Comparison of ENCODE assay signal across 1 cellular context in the genomic region with DNA sequence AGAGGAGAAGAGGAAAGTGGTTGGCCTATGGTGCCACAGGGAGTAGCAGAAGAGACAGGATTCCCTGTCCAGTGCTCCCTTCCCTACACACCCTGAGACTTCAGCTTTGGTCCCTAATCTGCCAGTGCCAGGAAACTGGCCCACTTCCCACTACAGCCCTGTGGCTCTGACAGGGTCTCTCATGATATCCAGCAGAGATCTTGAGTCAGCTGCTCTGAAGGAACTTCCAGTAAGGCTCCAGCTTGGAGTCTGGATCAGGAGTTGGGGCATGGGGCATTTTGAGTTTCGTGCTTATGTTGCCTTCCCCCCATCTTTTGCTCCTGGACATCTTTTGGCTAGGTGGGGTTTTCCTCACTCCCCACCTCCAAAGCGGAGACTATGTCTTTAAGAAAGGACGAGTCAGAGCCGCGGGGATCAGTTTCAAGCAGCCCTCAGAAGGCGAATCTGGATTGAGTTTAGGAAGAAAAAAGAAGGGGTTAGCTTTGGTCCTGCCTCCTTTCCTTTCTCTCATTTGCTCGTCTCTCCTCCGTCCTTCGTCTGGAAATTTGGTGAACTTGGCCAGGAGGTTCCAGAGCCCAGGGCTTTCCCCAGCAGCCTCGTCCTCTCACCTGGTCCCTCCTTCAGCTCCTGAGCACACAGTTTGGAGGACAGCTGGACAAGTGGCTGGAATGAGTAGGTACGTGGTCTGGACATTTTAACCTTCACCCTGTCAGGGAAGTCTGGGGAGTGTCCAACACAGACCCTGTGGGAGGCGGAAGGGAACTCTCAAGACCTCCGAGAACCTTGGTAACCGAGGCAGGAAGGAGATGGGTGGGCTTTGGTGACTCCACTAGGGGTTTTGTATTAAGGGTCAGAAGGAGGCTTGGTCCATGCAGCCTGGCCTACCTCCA.
TF ChIP-seq lines count a peak whose summit lies in the region.

No MANE protein-coding gene starts in this region.

TF ChIP-seq in WTC11, 78 proteins besides CTCF, POLR2A, EP300 and RAD21 (continued from another document):
- TF ChIP-seq FOXK1 (CRISPR knock-in tag; IDR thresholded peaks at IDR 0.05) (no peak), ZNF121 (CRISPR knock-in tag; IDR thresholded peaks at IDR 0.05) (no peak), SP1 (CRISPR knock-in tag; conservative IDR thresholded peaks at IDR 0.05) (no peak), ZNF416 (CRISPR knock-in tag; IDR thresholded peaks at IDR 0.05) (no peak), ZNF671 (CRISPR knock-in tag; IDR thresholded peaks at IDR 0.05) (no peak), ZNF423 (CRISPR knock-in tag; IDR thresholded peaks at IDR 0.05) (no peak), NFE2L1 (CRISPR knock-in tag; IDR thresholded peaks at IDR 0.05) (no peak), ZNF263 (CRISPR knock-in tag; IDR thresholded peaks at IDR 0.05; ENCODE audit: low read depth) (no peak)
- TF ChIP-seq, protein P1, sequence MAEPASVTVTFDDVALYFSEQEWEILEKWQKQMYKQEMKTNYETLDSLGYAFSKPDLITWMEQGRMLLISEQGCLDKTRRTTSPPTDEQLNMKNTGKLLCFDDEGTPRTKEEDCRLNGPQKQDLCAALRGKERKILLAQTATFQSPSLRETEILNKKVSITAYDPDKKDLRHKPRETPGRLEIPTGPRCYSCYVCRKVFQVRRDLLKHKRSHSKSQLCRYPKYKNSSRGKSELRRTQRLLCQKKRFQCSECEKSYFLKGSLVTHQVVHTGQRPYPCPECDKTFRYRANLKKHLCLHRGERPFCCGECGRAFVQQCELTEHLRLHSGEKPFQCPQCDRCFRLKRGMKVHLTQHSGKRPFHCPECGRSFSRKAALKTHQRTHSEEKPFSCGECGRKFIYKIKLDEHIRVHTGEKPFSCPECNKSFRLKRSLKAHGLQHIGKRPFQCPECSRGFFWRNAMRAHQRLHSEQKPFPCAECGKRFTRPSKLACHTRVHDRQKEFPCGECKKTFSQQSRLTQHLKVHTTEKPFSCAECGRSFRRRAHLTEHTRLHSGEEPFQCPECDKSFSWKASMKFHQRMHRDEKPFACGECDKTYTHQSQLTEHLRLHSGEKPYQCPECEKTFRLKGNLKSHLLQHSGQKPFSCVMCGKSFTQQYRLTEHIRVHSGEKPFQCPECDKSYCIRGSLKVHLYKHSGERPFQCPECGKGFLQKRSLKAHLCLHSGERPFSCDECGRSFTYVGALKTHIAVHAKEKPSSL (CRISPR knock-in tag; conservative IDR thresholded peaks at IDR 0.05): no peak
- TF ChIP-seq, protein P2, sequence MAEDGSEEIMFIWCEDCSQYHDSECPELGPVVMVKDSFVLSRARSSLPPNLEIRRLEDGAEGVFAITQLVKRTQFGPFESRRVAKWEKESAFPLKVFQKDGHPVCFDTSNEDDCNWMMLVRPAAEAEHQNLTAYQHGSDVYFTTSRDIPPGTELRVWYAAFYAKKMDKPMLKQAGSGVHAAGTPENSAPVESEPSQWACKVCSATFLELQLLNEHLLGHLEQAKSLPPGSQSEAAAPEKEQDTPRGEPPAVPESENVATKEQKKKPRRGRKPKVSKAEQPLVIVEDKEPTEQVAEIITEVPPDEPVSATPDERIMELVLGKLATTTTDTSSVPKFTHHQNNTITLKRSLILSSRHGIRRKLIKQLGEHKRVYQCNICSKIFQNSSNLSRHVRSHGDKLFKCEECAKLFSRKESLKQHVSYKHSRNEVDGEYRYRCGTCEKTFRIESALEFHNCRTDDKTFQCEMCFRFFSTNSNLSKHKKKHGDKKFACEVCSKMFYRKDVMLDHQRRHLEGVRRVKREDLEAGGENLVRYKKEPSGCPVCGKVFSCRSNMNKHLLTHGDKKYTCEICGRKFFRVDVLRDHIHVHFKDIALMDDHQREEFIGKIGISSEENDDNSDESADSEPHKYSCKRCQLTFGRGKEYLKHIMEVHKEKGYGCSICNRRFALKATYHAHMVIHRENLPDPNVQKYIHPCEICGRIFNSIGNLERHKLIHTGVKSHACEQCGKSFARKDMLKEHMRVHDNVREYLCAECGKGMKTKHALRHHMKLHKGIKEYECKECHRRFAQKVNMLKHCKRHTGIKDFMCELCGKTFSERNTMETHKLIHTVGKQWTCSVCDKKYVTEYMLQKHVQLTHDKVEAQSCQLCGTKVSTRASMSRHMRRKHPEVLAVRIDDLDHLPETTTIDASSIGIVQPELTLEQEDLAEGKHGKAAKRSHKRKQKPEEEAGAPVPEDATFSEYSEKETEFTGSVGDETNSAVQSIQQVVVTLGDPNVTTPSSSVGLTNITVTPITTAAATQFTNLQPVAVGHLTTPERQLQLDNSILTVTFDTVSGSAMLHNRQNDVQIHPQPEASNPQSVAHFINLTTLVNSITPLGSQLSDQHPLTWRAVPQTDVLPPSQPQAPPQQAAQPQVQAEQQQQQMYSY (CRISPR knock-in tag; IDR thresholded peaks at IDR 0.05): no peak
- TF ChIP-seq, protein P3, sequence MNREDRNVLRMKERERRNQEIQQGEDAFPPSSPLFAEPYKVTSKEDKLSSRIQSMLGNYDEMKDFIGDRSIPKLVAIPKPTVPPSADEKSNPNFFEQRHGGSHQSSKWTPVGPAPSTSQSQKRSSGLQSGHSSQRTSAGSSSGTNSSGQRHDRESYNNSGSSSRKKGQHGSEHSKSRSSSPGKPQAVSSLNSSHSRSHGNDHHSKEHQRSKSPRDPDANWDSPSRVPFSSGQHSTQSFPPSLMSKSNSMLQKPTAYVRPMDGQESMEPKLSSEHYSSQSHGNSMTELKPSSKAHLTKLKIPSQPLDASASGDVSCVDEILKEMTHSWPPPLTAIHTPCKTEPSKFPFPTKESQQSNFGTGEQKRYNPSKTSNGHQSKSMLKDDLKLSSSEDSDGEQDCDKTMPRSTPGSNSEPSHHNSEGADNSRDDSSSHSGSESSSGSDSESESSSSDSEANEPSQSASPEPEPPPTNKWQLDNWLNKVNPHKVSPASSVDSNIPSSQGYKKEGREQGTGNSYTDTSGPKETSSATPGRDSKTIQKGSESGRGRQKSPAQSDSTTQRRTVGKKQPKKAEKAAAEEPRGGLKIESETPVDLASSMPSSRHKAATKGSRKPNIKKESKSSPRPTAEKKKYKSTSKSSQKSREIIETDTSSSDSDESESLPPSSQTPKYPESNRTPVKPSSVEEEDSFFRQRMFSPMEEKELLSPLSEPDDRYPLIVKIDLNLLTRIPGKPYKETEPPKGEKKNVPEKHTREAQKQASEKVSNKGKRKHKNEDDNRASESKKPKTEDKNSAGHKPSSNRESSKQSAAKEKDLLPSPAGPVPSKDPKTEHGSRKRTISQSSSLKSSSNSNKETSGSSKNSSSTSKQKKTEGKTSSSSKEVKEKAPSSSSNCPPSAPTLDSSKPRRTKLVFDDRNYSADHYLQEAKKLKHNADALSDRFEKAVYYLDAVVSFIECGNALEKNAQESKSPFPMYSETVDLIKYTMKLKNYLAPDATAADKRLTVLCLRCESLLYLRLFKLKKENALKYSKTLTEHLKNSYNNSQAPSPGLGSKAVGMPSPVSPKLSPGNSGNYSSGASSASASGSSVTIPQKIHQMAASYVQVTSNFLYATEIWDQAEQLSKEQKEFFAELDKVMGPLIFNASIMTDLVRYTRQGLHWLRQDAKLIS (CRISPR knock-in tag; IDR thresholded peaks at IDR 0.05; ENCODE audit: borderline replicate concordance): no peak
- TF ChIP-seq, protein P4, sequence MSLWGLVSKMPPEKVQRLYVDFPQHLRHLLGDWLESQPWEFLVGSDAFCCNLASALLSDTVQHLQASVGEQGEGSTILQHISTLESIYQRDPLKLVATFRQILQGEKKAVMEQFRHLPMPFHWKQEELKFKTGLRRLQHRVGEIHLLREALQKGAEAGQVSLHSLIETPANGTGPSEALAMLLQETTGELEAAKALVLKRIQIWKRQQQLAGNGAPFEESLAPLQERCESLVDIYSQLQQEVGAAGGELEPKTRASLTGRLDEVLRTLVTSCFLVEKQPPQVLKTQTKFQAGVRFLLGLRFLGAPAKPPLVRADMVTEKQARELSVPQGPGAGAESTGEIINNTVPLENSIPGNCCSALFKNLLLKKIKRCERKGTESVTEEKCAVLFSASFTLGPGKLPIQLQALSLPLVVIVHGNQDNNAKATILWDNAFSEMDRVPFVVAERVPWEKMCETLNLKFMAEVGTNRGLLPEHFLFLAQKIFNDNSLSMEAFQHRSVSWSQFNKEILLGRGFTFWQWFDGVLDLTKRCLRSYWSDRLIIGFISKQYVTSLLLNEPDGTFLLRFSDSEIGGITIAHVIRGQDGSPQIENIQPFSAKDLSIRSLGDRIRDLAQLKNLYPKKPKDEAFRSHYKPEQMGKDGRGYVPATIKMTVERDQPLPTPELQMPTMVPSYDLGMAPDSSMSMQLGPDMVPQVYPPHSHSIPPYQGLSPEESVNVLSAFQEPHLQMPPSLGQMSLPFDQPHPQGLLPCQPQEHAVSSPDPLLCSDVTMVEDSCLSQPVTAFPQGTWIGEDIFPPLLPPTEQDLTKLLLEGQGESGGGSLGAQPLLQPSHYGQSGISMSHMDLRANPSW (CRISPR knock-in tag; conservative IDR thresholded peaks at IDR 0.05; ENCODE audit: low read depth): no peak
- TF ChIP-seq, protein P5, sequence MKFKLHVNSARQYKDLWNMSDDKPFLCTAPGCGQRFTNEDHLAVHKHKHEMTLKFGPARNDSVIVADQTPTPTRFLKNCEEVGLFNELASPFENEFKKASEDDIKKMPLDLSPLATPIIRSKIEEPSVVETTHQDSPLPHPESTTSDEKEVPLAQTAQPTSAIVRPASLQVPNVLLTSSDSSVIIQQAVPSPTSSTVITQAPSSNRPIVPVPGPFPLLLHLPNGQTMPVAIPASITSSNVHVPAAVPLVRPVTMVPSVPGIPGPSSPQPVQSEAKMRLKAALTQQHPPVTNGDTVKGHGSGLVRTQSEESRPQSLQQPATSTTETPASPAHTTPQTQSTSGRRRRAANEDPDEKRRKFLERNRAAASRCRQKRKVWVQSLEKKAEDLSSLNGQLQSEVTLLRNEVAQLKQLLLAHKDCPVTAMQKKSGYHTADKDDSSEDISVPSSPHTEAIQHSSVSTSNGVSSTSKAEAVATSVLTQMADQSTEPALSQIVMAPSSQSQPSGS (CRISPR knock-in tag; IDR thresholded peaks at IDR 0.05; ENCODE audit: borderline replicate concordance, low read depth): no peak
